ENCODE assay signal across 8 cellular contexts in the genomic region with DNA sequence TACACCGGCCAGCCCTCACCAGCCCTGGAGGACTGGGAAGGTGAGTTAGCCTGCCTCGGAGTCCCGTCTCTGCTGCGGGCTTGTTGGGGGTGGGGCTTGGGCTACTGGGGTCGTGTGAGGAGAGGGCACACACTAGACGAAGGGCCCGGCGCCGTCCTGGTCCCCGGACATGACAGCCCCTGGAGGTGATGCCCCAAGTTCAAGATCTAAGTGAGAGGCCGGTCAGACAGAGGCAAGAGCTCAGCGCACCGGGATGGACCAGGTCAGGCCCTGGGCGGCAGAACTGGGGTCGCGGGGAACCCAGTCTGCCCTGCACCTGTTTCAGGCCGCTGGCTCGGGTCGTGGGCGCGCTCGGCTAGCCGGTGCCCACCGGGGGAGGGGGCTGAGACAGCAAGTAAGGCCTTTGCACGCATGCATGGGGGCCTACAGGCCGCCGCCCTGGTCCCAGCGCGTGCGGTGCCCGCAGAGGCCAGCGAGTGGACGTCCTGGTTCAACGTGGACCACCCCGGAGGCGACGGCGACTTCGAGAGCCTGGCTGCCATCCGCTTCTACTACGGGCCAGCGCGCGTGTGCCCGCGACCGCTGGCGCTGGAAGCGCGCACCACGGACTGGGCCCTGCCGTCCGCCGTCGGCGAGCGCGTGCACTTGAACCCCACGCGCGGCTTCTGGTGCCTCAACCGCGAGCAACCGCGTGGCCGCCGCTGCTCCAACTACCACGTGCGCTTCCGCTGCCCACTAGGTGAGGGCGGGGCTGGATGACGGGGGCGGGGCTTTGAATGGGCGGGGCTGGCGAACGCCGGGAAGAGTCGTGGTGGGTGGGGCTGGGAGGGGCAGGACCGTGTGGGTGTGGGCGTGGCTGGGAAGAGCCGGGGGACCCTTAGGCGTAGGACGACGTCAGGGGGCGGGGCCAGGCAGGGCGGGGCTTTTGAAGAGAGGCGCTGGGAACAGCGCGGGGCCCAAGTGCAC. TPM values are rescaled to one million over a fixed set of nuclear protein-coding genes. Genes with fewer than 3 reads are reported as not detected.
DNase-seq lines count a peak whose midpoint lies in the region; ATAC-seq and TF ChIP-seq lines count a peak whose summit lies in the region.

No MANE protein-coding gene starts in this region.

- no peak overlapping the region for H3K27ac ChIP-seq in esophagus muscularis mucosa (replicated peaks in 1 of 4)
- no peak overlapping the region for H3K27ac ChIP-seq in psoas muscle

- H3K9me3 ChIP-seq in esophagus muscularis mucosa (peaks cover 0 to 4% (median 0%) of the 10 kb centered on the region in 4 donors), psoas muscle (no peaks in the 10 kb centered on the region)

- H3K36me3 ChIP-seq in esophagus muscularis mucosa (peaks cover 0 to 9% (median 6%) of the 10 kb centered on the region in 4 donors), psoas muscle (ENCODE audit: insufficient read depth in 1 of 2, low read depth in 1 of 2) (no peaks in the 10 kb centered on the region)

- TF ChIP-seq EP300 in esophagus muscularis mucosa (IDR thresholded peaks at IDR 0.05): no peak

- H3K4me1 ChIP-seq in esophagus muscularis mucosa (peaks cover 26 to 47% (median 41%) of the 10 kb centered on the region in 4 donors), psoas muscle (peaks cover 12% of the 10 kb centered on the region)

- 6% methylated on average over 39 of the region's 89 CpGs for WGBS in esophagus muscularis mucosa
- 14 to 21% (median 16%) methylated on average over 76 to 89 of the region's 89 CpGs for WGBS in psoas muscle, 3 donors

- TF ChIP-seq CTCF in esophagus muscularis mucosa (IDR thresholded peaks at IDR 0.05) (no peak), psoas muscle (IDR thresholded peaks at IDR 0.05) (no peak)

- ATAC-seq in psoas muscle (peak; percentile 14 to 73 (median 64)), HG03378 (IDR thresholded peaks at IDR 0.05; ENCODE audit: unreplicated experiment) (no peak), HG02623 (IDR thresholded peaks at IDR 0.05; ENCODE audit: unreplicated experiment) (no peak)

- no peak for TF ChIP-seq POLR2A in esophagus muscularis mucosa (IDR thresholded peaks at IDR 0.05; ENCODE audit: low read depth)

- intact Hi-C loops in esophagus muscularis mucosa (cut with DNase I) (no loop called here), psoas muscle (cut with DNase I) (no loop called here)

- peak; percentile 26 for DNase-seq in Jurkat, Clone E6-1 (ENCODE audit: low read depth, low spot score)
- DNase-seq in activated CD8-positive, alpha-beta memory T cell treated with anti-CD3 and anti-CD28 coated beads, Interleukin-2, amount 50 U/mL, for 24 hours (ENCODE audit: extremely low read depth): peak; percentile 33
- DNase-seq in esophagus muscularis mucosa (ENCODE audit: extremely low spot score) (no peak), psoas muscle (peak; percentile 67 to 76), NCI-H1105 treated with DMSO at 0.1 percent for 48 hours (lab: John Stamatoyannopoulos, UW) (no peak), AML-193 (lab: John Stamatoyannopoulos, UW) (no peak)

- H3K4me3 ChIP-seq in Jurkat, Clone E6-1 (ENCODE audit: low read length): no peak overlapping the region
- H3K4me3 ChIP-seq in esophagus muscularis mucosa (peak overlapping the region; percentile 4 to 44 (median 26)), psoas muscle (peak overlapping the region; percentile 28)

- peaks cover 13 to 82% (median 51%) of the 10 kb centered on the region in 4 donors for H3K27me3 ChIP-seq in esophagus muscularis mucosa
- peaks cover 0 to 67% (median 42%) of the 10 kb centered on the region in 3 donors for H3K27me3 ChIP-seq in psoas muscle (ENCODE audit: insufficient read depth in 3 of 3, low read length in 2 of 3)

RNA-seq across cellular contexts. Expression of a gene that starts 2.0 kb away (rescaled TPM):
- not detected for polyA plus RNA-seq in Jurkat, Clone E6-1 (2012; ENCODE audit: insufficient read depth, insufficient read length)
- total RNA-seq in esophagus muscularis mucosa (under 1 TPM; 0.13 to 0.52 (median 0.29) TPM), psoas muscle (not detected)
- under 1 TPM in 1 of 3 donors, not detected in 2; 0.03 TPM for polyA plus RNA-seq in psoas muscle

RNA-seq across cellular contexts. Expression of a gene that starts 11.3 kb away (rescaled TPM):
- 4.4 TPM for polyA plus RNA-seq in Jurkat, Clone E6-1 (2012; ENCODE audit: insufficient read depth, insufficient read length)
- total RNA-seq in esophagus muscularis mucosa (1 to 10 TPM; 1.2 to 3.3 (median 2.8) TPM), psoas muscle (1 to 10 TPM; 1.1 to 2.4 (median 1.3) TPM)
- 1 to 10 TPM in 2 of 3 donors, under 1 TPM in 1; 1.00 to 2.9 (median 1.4) TPM for polyA plus RNA-seq in psoas muscle

RNA-seq across cellular contexts. Expression of a gene that starts 24.0 kb away (rescaled TPM):
- polyA plus RNA-seq in Jurkat, Clone E6-1 (2012; ENCODE audit: insufficient read depth, insufficient read length): 667 TPM
- total RNA-seq in esophagus muscularis mucosa (100 to 1,000 TPM in 2 of 4 donors, 10 to 100 TPM in 2; 75.0 to 186 (median 141) TPM), psoas muscle (100 to 1,000 TPM; 438 to 648 (median 574) TPM)
- 100 to 1,000 TPM; 274 to 597 (median 487) TPM for polyA plus RNA-seq in psoas muscle

RNA-seq across cellular contexts. Expression of a gene that starts 24.7 kb away (rescaled TPM):
- 5.2 TPM for polyA plus RNA-seq in Jurkat, Clone E6-1 (2012; ENCODE audit: insufficient read depth, insufficient read length)
- total RNA-seq in esophagus muscularis mucosa (1 to 10 TPM in 3 of 4 donors, under 1 TPM in 1; 0.33 to 3.7 (median 1.5) TPM), psoas muscle (1 to 10 TPM in 1 of 4 donors, under 1 TPM in 2, not detected in 1; 0.50 to 1.9 (median 0.62) TPM)
- 1 to 10 TPM in 2 of 3 donors, under 1 TPM in 1; 0.37 to 3.2 (median 1.4) TPM for polyA plus RNA-seq in psoas muscle

Comparison
In these comparisons a context has a peak if more than half of its experiments do, and no peak if none do; other contexts are left out.
1. DNase-seq: peak in Jurkat, Clone E6-1 (single experiment), activated CD8-positive, alpha-beta memory T cell treated with anti-CD3 and anti-CD28 coated beads, Interleukin-2, amount 50 U/mL, for 24 hours (single experiment) and psoas muscle (2 of 2); none in esophagus muscularis mucosa (single experiment), NCI-H1105 treated with DMSO at 0.1 percent for 48 hours (single experiment) and AML-193 (0 of 2).
2. ATAC-seq: peak in psoas muscle (4 of 4); none in HG03378 (single experiment) and HG02623 (single experiment).